In genomic region chr10:84329094-84329611, GRCh38 we compare ENCODE assay signal across 8 cellular contexts. TPM values are rescaled to one million over a fixed set of nuclear protein-coding genes. Genes with fewer than 3 reads are reported as not detected.
DNase-seq lines count a peak whose midpoint lies in the region; ATAC-seq lines count a peak whose summit lies in the region.

No MANE protein-coding gene starts in this region.

- peak overlapping the region; percentile 100 for H3K4me3 ChIP-seq in SJSA1
- peak overlapping the region; percentile 94 for H3K4me3 ChIP-seq in adipocyte (ENCODE audit: low read length)

- peak overlapping the region; percentile 95 for H3K27ac ChIP-seq in SJSA1

- H3K36me3 ChIP-seq in SJSA1 = peaks cover 16% of the 10 kb centered on the region
- no peaks in the 10 kb centered on the region for H3K36me3 ChIP-seq in adipocyte (ENCODE audit: control insufficient read depth, insufficient read depth, low read length, severe bottlenecking)

- H3K9me3 ChIP-seq in SJSA1 (replicated peaks) = peaks cover 3% of the 10 kb centered on the region; the same call in 1 of the 2 replicates
- H3K9me3 ChIP-seq in adipocyte (ENCODE audit: control insufficient read depth, low read length) = no peaks in the 10 kb centered on the region

- ATAC-seq in GM18498 (IDR thresholded peaks at IDR 0.05; ENCODE audit: unreplicated experiment) (peak; percentile 10), HG03159 (IDR thresholded peaks at IDR 0.05; ENCODE audit: unreplicated experiment) (peak; percentile 19)

- H3K4me1 ChIP-seq in SJSA1 (replicated peaks) = peaks cover 44% of the 10 kb centered on the region
- peaks cover 16% of the 10 kb centered on the region for H3K4me1 ChIP-seq in adipocyte (ENCODE audit: control insufficient read depth, insufficient read depth, low read length)

- DNase-seq in A172 (ENCODE audit: low spot score) (peak; percentile 41), SJSA1 (ENCODE audit: low read depth in 1 of 2, low spot score in 2 of 2) (peak in 1 of 2 experiments; percentile 64), adipocyte (ENCODE audit: low read depth) (peak; percentile 71), islet precursor cell (peak; percentile 72), hippocampal formation (lab: John Stamatoyannopoulos, UW) (no peak)
- peak; percentile 73 for DNase-seq in stimulated activated CD4-positive, alpha-beta T cell treated with anti-CD3 and anti-CD28 coated beads, Interleukin-4, amount 100 ng/mL, for 1 hour

- H3K27me3 ChIP-seq in SJSA1 (replicated peaks) (no peaks in the 10 kb centered on the region), adipocyte (replicated peaks; ENCODE audit: control insufficient read depth, insufficient read depth, low read length) (no peaks in the 10 kb centered on the region)

- H3K9ac ChIP-seq in adipocyte (ENCODE audit: low read length) = peak overlapping the region; percentile 95

RNA-seq across cellular contexts. Expression of gene CCSER2, which starts 0.8 kb away (rescaled TPM):
- 39.9 and 40.7 TPM in 2 replicates for total RNA-seq in A172 (2014; rRNA removed; shearing (Covaris generic))
- total RNA-seq in SJSA1 (2014; rRNA removed; shearing (Covaris generic)) = 32.3 and 45.0 TPM in 2 replicates

Comparison
In these comparisons a context has a peak if more than half of its experiments do, and no peak if none do; other contexts are left out.
1. DNase-seq: peak in A172 (single experiment), adipocyte (single experiment), islet precursor cell (single experiment) and stimulated activated CD4-positive, alpha-beta T cell treated with anti-CD3 and anti-CD28 coated beads, Interleukin-4, amount 100 ng/mL, for 1 hour (single experiment); none in hippocampal formation (0 of 2).